Comparison of ENCODE assay signal across 13 cellular contexts in the genomic region with DNA sequence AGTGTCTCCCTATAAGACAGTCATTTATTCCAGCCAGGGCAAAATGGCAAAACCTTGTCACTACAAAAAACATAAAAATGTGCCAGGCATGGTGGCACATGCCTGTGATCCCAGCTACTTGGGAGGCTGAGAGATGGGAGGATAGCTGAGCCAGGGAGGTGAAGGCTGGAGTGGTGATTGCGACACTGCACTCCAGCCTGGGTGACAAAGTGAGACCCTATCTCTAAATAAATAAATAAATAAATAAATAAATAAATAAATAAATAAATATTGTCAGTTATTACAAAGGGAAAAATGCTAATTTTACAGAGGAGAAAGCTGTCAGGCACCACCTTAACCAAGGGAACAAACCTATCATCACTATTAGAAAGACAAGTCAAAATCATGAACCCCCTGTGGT.
"Had no signal": no experiment of that assay in that cellular context is flagged by ENCODE, and none has a peak within 500 bp of the region (broad histone marks: within the 10 kb centered on the region; RNA-seq: fewer than 3 reads in every experiment).

No MANE protein-coding gene starts in this region.

- H3K27me3 Mint-ChIP-seq: naive thymus-derived CD8-positive, alpha-beta T cell had no signal

- H3K9me3 ChIP-seq: esophagus muscularis mucosa, gastrocnemius medialis, heart right ventricle, mucosa of descending colon, neutrophil had no signal

- DNase-seq: effector memory CD4-positive, alpha-beta T cell; gastrocnemius medialis; heart right ventricle; hypothalamus; kidney glomerular epithelial cell; mucosa of descending colon; naive thymus-derived CD8-positive, alpha-beta T cell; small intestine; stimulated activated CD4-positive, alpha-beta T cell treated with anti-CD3 and anti-CD28 coated beads, Interleukin-2, amount 100 ng/mL, for 48 hours; stimulated activated naive CD4-positive, alpha-beta T cell treated with Interleukin-2 at 50 U/mL for 16 hours had no signal

- ATAC-seq: gastrocnemius medialis; heart right ventricle; mucosa of descending colon; naive thymus-derived CD8-positive, alpha-beta T cell had no signal

- H3K4me3 Mint-ChIP-seq: naive thymus-derived CD8-positive, alpha-beta T cell had no signal

- H3K9me3 Mint-ChIP-seq: naive thymus-derived CD8-positive, alpha-beta T cell had no signal

- H3K27ac ChIP-seq: epithelial cell of prostate, heart right ventricle, neutrophil had no signal

- H3K36me3 ChIP-seq: esophagus muscularis mucosa, gastrocnemius medialis had no signal

- H3K4me3 ChIP-seq: esophagus muscularis mucosa, gastrocnemius medialis, heart right ventricle, mucosa of descending colon had no signal

- H3K27me3 ChIP-seq: esophagus muscularis mucosa, gastrocnemius medialis, heart right ventricle, neutrophil had no signal
